Comparison of ENCODE assay signal across 2 cellular contexts in the genomic region with DNA sequence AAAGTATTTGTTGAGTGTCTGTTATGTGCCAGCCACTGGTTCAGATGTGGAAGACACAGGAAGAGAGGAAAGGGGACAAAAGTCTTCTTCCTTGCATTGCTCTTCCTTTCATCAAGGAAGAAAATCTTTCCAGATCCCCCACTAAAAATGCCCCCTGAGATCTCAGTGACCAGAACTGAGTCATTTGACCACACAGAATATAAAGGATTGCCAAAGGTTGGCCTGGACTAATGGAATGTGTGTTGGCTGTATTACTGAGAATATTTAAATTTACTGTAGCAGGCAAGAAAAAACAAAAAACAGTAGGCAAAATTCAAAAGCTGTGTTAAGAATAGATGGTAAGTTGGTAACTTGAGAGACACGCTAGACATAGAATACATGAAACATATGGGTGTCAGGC.
TF ChIP-seq lines count a peak whose summit lies in the region.

No MANE protein-coding gene starts in this region.

TF ChIP-seq in IMR-90, 13 proteins besides CTCF, POLR2A, EP300 and RAD21:
- TF ChIP-seq FOS (IDR thresholded peaks at IDR 0.05; ENCODE audit: low read depth, low read length) (no peak), MXI1 (IDR thresholded peaks at IDR 0.05; ENCODE audit: borderline replicate concordance, low read depth, low read length) (no peak), NFE2L2 (IDR thresholded peaks at IDR 0.05; ENCODE audit: low read depth, low read length) (no peak), MAFK (IDR thresholded peaks at IDR 0.05; ENCODE audit: low read depth, low read length) (no peak), USF2 (IDR thresholded peaks at IDR 0.05; ENCODE audit: low read depth, low read length) (no peak), MAZ (IDR thresholded peaks at IDR 0.05; ENCODE audit: borderline replicate concordance, low read depth, low read length) (no peak), BHLHE40 (IDR thresholded peaks at IDR 0.05; ENCODE audit: low read depth, low read length) (no peak), SMC3 (IDR thresholded peaks at IDR 0.05; ENCODE audit: low read depth, low read length) (no peak), RCOR1 (IDR thresholded peaks at IDR 0.05; ENCODE audit: insufficient replicate concordance, low read length) (no peak), CEBPB (IDR thresholded peaks at IDR 0.05; ENCODE audit: low read depth, low read length) (no peak), CHD1 (IDR thresholded peaks at IDR 0.05; ENCODE audit: low read depth, low read length) (no peak), RFX5 (IDR thresholded peaks at IDR 0.05; ENCODE audit: low read depth, low read length) (no peak)
- TF ChIP-seq, protein P1, sequence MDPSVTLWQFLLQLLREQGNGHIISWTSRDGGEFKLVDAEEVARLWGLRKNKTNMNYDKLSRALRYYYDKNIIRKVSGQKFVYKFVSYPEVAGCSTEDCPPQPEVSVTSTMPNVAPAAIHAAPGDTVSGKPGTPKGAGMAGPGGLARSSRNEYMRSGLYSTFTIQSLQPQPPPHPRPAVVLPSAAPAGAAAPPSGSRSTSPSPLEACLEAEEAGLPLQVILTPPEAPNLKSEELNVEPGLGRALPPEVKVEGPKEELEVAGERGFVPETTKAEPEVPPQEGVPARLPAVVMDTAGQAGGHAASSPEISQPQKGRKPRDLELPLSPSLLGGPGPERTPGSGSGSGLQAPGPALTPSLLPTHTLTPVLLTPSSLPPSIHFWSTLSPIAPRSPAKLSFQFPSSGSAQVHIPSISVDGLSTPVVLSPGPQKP (IDR thresholded peaks at IDR 0.05; ENCODE audit: borderline replicate concordance, low read depth, low read length), result no peak

TF ChIP-seq in K562, 482 proteins besides CTCF, POLR2A, EP300 and RAD21:
- TF ChIP-seq BHLHE40 (IDR thresholded peaks at IDR 0.05; ENCODE audit: low read length), result no peak
- TF ChIP-seq PTTG1 (tag; IDR thresholded peaks at IDR 0.05; ENCODE audit: low read depth), result no peak
- TF ChIP-seq, protein P2, sequence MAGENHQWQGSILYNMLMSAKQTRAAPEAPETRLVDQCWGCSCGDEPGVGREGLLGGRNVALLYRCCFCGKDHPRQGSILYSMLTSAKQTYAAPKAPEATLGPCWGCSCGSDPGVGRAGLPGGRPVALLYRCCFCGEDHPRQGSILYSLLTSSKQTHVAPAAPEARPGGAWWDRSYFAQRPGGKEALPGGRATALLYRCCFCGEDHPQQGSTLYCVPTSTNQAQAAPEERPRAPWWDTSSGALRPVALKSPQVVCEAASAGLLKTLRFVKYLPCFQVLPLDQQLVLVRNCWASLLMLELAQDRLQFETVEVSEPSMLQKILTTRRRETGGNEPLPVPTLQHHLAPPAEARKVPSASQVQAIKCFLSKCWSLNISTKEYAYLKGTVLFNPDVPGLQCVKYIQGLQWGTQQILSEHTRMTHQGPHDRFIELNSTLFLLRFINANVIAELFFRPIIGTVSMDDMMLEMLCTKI (IDR thresholded peaks at IDR 0.05; ENCODE audit: partially characterized antibody), result no peak
- TF ChIP-seq, protein P3, sequence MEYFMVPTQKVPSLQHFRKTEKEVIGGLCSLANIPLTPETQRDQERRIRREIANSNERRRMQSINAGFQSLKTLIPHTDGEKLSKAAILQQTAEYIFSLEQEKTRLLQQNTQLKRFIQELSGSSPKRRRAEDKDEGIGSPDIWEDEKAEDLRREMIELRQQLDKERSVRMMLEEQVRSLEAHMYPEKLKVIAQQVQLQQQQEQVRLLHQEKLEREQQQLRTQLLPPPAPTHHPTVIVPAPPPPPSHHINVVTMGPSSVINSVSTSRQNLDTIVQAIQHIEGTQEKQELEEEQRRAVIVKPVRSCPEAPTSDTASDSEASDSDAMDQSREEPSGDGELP (CRISPR knock-in tag; IDR thresholded peaks at IDR 0.05; ENCODE audit: borderline replicate concordance), result no peak
- TF ChIP-seq BRF1 (IDR thresholded peaks at IDR 0.05; ENCODE audit: borderline replicate concordance, extremely low read depth, insufficient read length), result no peak
- no peak for TF ChIP-seq SNIP1 (IDR thresholded peaks at IDR 0.05; ENCODE audit: low read depth)
- no peak for TF ChIP-seq ARHGAP35 (IDR thresholded peaks at IDR 0.05; ENCODE audit: partially characterized antibody)
- TF ChIP-seq ZNF23 (CRISPR knock-in tag; IDR thresholded peaks at IDR 0.05), result no peak
- no peak for TF ChIP-seq HMBOX1 (IDR thresholded peaks at IDR 0.05)
- no peak for TF ChIP-seq CBX2 (IDR thresholded peaks at IDR 0.05; ENCODE audit: insufficient read depth, low read length, poor library complexity, severe bottlenecking)
- TF ChIP-seq RBM15 (IDR thresholded peaks at IDR 0.05; ENCODE audit: insufficient read depth, low read length), result no peak
- no peak for TF ChIP-seq ELF1 (tag; IDR thresholded peaks at IDR 0.05)
TF ChIP-seq in K562: peak in this region for 0.
